8 cellular contexts compared by ENCODE assay signal in the genomic region with DNA sequence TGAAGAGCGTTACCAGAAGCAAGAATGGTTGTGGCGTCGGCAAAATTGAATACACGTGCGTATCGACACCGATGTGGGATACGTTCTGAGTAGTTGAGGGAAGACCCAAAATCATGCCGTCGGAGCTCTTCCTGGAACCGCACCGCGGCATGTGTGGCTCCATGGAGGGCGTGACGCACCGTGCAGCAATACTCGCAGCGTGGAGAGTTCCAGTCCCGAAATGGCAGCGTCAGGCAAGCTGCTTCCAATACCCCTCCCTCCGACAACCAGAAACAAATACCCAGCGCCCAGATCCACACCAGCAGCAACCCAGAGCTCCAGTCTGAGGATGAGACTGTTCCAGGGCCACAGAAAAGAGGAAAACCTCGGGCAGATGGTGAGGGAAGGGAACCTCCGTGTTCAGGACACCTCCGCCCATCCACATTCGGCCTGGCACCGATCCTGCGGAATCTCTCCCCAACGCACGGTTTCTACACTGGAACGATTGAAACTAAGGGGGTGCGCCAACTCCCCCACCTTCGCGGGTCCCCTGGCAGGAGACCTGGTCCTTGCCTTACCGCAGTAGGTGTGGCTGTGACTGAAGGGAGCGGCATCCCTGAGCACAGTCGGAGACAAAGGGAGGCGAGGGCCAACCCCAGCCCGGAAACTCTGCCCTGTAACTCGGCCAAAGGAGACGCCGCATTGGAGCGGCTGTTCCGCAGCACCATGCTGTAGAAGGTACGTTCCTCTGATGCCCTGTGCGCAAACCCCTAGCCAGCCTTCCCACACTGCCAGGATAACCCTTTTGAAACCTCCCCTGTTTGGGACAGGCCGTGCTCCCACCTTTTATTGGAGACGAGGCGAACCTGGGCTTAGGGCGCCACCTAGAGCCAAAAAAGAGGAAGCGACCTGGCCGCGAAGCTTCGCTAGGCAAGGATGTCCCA. TPM values are rescaled to one million over a fixed set of nuclear protein-coding genes. Genes with fewer than 3 reads are reported as not detected.
DNase-seq lines count a peak whose midpoint lies in the region; ATAC-seq, FAIRE-seq and TF ChIP-seq lines count a peak whose summit lies in the region.

No MANE protein-coding gene starts in this region.

- no peak overlapping the region for H3K9ac ChIP-seq in OCI-LY3 (ENCODE audit: low read length)

- no peaks in the 10 kb centered on the region for H3K36me3 Mint-ChIP-seq in activated naive CD4-positive, alpha-beta T cell treated with anti-CD3 and anti-CD28 coated beads, Interleukin-2, amount 50 U/mL, for 24 hours

- FAIRE-seq in pancreas (lab: Jason Lieb, UNC), result no peak

- H3K36me3 ChIP-seq in OCI-LY3 (replicated peaks; ENCODE audit: low read depth, low read length), result no peaks in the 10 kb centered on the region
- no peaks in the 10 kb centered on the region for H3K36me3 ChIP-seq in pancreas

- peak; percentile 88 for TF ChIP-seq CTCF in OCI-LY3 (IDR thresholded peaks at IDR 0.05; ENCODE audit: low read depth, low read length)
- peak; percentile 60 to 83 (median 78) for TF ChIP-seq CTCF in pancreas (IDR thresholded peaks at IDR 0.05)

- no peak overlapping the region for H2AFZ ChIP-seq in OCI-LY3 (ENCODE audit: low read depth, low read length)

- H3K4me2 ChIP-seq in OCI-LY3 (ENCODE audit: low read length), result no peak overlapping the region

- no peaks in the 10 kb centered on the region for H3K9me3 Mint-ChIP-seq in activated naive CD4-positive, alpha-beta T cell treated with anti-CD3 and anti-CD28 coated beads, Interleukin-2, amount 50 U/mL, for 24 hours

- H3K27ac ChIP-seq in OCI-LY3 (ENCODE audit: low read length), result no peak overlapping the region
- H3K27ac ChIP-seq in pancreas, result no peak overlapping the region

- peaks cover 14% of the 10 kb centered on the region for H3K4me1 Mint-ChIP-seq in activated naive CD4-positive, alpha-beta T cell treated with anti-CD3 and anti-CD28 coated beads, Interleukin-2, amount 50 U/mL, for 24 hours

- H3K27me3 ChIP-seq in OCI-LY3 (ENCODE audit: low read depth, low read length), result peaks cover 4% of the 10 kb centered on the region; the same call in 1 of the 2 replicates
- no peaks in the 10 kb centered on the region for H3K27me3 ChIP-seq in pancreas

- intact Hi-C loops in Right ventricle myocardium superior (cut with DNase I) (loop anchor here (5.0 kb wide), 1 partner anchor 180 kb away; no protein-coding TSS in a partner anchor), pancreas (cut with DNase I) (loop anchor here in 1 of 3 donors (10.0 kb wide), 2 partner anchors 387 to 567 kb away; no protein-coding TSS in a partner anchor)

- H3K27ac Mint-ChIP-seq in activated naive CD4-positive, alpha-beta T cell treated with anti-CD3 and anti-CD28 coated beads, Interleukin-2, amount 50 U/mL, for 24 hours, result no peak overlapping the region

- H3K27me3 Mint-ChIP-seq in activated naive CD4-positive, alpha-beta T cell treated with anti-CD3 and anti-CD28 coated beads, Interleukin-2, amount 50 U/mL, for 24 hours, result peaks cover 15% of the 10 kb centered on the region

- H4K20me1 ChIP-seq in OCI-LY3 (ENCODE audit: insufficient read depth, low read length), result no peaks in the 10 kb centered on the region

- peak in 9 of 14 donors; percentile 17 to 48 (median 27) for DNase-seq in C1 segment of cervical spinal cord (lab: John Stamatoyannopoulos, UW)
- DNase-seq in Right ventricle myocardium superior, result peak; percentile 64
- DNase-seq in pancreas, result peak; percentile 21 to 83 (median 62)
- no peak for DNase-seq in HuH-7.5 (ENCODE audit: low spot score)
- DNase-seq in NCI-H1436 (lab: John Stamatoyannopoulos, UW), result no peak

- peak; percentile 48 for ATAC-seq in GM21367 (IDR thresholded peaks at IDR 0.05; ENCODE audit: unreplicated experiment)
- ATAC-seq in Right ventricle myocardium superior (ENCODE audit: poor library complexity), result peak; percentile 85
- peak; percentile 70 to 89 (median 88) for ATAC-seq in pancreas

- WGBS in pancreas, 2 donors, result 20 to 21% methylated on average over 54 of the region's 54 CpGs

- peak overlapping the region; percentile 81 for H3K4me3 Mint-ChIP-seq in activated naive CD4-positive, alpha-beta T cell treated with anti-CD3 and anti-CD28 coated beads, Interleukin-2, amount 50 U/mL, for 24 hours

- no peaks in the 10 kb centered on the region for H3K79me2 ChIP-seq in OCI-LY3 (ENCODE audit: low read length)

- H3K4me3 ChIP-seq in OCI-LY3 (ENCODE audit: low read length), result no peak overlapping the region
- peak overlapping the region; percentile 13 to 34 (median 30) for H3K4me3 ChIP-seq in pancreas

- H3K4me1 ChIP-seq in OCI-LY3 (ENCODE audit: low read length) (peaks cover 5% of the 10 kb centered on the region; the same call in 1 of the 2 replicates), pancreas (no peaks in the 10 kb centered on the region)

- H3K9me3 ChIP-seq in OCI-LY3 (ENCODE audit: insufficient read depth, low read length) (no peaks in the 10 kb centered on the region), pancreas (no peaks in the 10 kb centered on the region)

RNA-seq across cellular contexts. Expression of a gene that starts 28.3 kb away (rescaled TPM):
- total RNA-seq in Right ventricle myocardium superior (not detected), pancreas (not detected)
- not detected for polyA plus RNA-seq in pancreas

Comparison
In these comparisons a context has a peak if more than half of its experiments do, and no peak if none do; other contexts are left out.
1. DNase-seq: peak in C1 segment of cervical spinal cord (9 of 14), Right ventricle myocardium superior (single experiment) and pancreas (6 of 6); none in HuH-7.5 (single experiment) and NCI-H1436 (single experiment).
2. Peak in every context shown above with its lines, with median percentiles within 50 percentile points of each other: ATAC-seq.